10 cellular contexts compared by ENCODE assay signal in genomic region chr10:107914450-107915276, GRCh38.
DNase-seq lines count a peak whose midpoint lies in the region; ATAC-seq and TF ChIP-seq lines count a peak whose summit lies in the region.
"Had no signal": no experiment of that assay in that cellular context is flagged by ENCODE, and none has a peak within 500 bp of the region (broad histone marks: within the 10 kb centered on the region; RNA-seq: fewer than 3 reads in every experiment).

No MANE protein-coding gene starts in this region.

- POLR2A ChIA-PET in RWPE1 (lab: Yijun Ruan, JAX; ENCODE audit: low non-redundant PET) = no interaction called here
- POLR2A ChIA-PET in activated CD4-positive, alpha-beta T cell treated with anti-CD3 and anti-CD28 coated beads, Interleukin-2, amount 10 ng/mL, durations not matched to agents 7 days and 5 days (lab: Charles Lee) = no interaction called here

- no peak for ATAC-seq in heart left ventricle

- H2BK5ac ChIP-seq in trophoblast cell (ENCODE audit: low read depth, low read length, poor library complexity) = peak overlapping the region; percentile 1

- H3K14ac ChIP-seq in trophoblast cell (ENCODE audit: low read length) = peak overlapping the region; percentile 16

- H3K4me1 ChIP-seq in ES-I3 (ENCODE audit: insufficient read depth, low read length) (peaks cover 19% of the 10 kb centered on the region), heart left ventricle (peaks cover 0 to 11% (median 0%) of the 10 kb centered on the region in 12 donors), trophoblast cell (ENCODE audit: control insufficient read depth in 1 of 2, insufficient read depth in 2 of 2, low read length in 2 of 2) (peaks cover 0 to 2% of the 10 kb centered on the region in 2 experiments)

- no peaks in the 10 kb centered on the region for H3K36me3 Mint-ChIP-seq in activated CD4-positive, alpha-beta T cell treated with anti-CD3 and anti-CD28 coated beads, Interleukin-2, amount 10 ng/mL, durations not matched to agents 7 days and 5 days (ENCODE audit: low read depth)

- WGBS in heart left ventricle, 4 donors = 1 to 2% (median 1%) methylated on average over 40 to 79 of the region's 79 CpGs
- no CpG with 5 or more reads among the region's 79 CpGs for WGBS in trophoblast cell (ENCODE audit: extremely low coverage, insufficient coverage, insufficient read length)

- TF ChIP-seq CTCF in RWPE1 (conservative IDR thresholded peaks at IDR 0.05; ENCODE audit: low read depth) (no peak; the same call in 1 of the 2 replicates), heart left ventricle (IDR thresholded peaks at IDR 0.05) (no peak)

- peak overlapping the region; percentile 75 for H4K91ac ChIP-seq in trophoblast cell (ENCODE audit: low read depth, low read length)

- H2AFZ ChIP-seq in trophoblast cell (ENCODE audit: insufficient read depth, low read length, poor library complexity) = peak overlapping the region; percentile 72

- no peak overlapping the region for H3K23ac ChIP-seq in trophoblast cell (ENCODE audit: low read length)

- CTCF ChIA-PET in RWPE1 (lab: Yijun Ruan, JAX) = no interaction called here
- CTCF ChIA-PET in activated CD4-positive, alpha-beta T cell treated with anti-CD3 and anti-CD28 coated beads, Interleukin-2, amount 10 ng/mL, durations not matched to agents 7 days and 5 days (lab: Charles Lee) = no interaction called here

- peak overlapping the region; percentile 26 for H3K18ac ChIP-seq in trophoblast cell (ENCODE audit: low read length)

- peak overlapping the region; percentile 44 for H4K8ac ChIP-seq in trophoblast cell (ENCODE audit: low read depth, low read length)

- H3K9ac ChIP-seq in ES-I3 (ENCODE audit: low read depth, low read length) (peak overlapping the region; percentile 54), trophoblast cell (ENCODE audit: low read length) (peak overlapping the region; percentile 57)

- peak; percentile 20 for DNase-seq in RWPE1 (ENCODE audit: low spot score)
- DNase-seq in heart left ventricle = peak in 2 of 5 donors; percentile 16 to 32
- no peak for DNase-seq in trophoblast cell
- DNase-seq in activated CD4-positive, alpha-beta T cell treated with anti-CD3 and anti-CD28 coated beads, Interleukin-2, amount 10 ng/mL, durations not matched to agents 7 days and 5 days = no peak
- DNase-seq in activated CD4-positive, alpha-beta T cell treated with anti-CD3 and anti-CD28 coated beads, Interleukin-2, amount 50 U/mL, for 4 hours = no peak
- DNase-seq in activated naive CD4-positive, alpha-beta T cell treated with anti-CD3 and anti-CD28 coated beads, Interleukin-2, amount 50 U/mL, for 16 hours = no peak
- no peak for DNase-seq in LoVo (ENCODE audit: low spot score)
- DNase-seq: activated CD4-positive, CD25-positive, alpha-beta regulatory T cell treated with anti-CD3 and anti-CD28 coated beads, Interleukin-2, amount 50 U/mL, for 72 hours; NCI-H2171 had no signal

- H3K27me3 Mint-ChIP-seq in activated CD4-positive, alpha-beta T cell treated with anti-CD3 and anti-CD28 coated beads, Interleukin-2, amount 10 ng/mL, durations not matched to agents 7 days and 5 days = peaks cover 20% of the 10 kb centered on the region

- peaks cover 6% of the 10 kb centered on the region for H3K79me1 ChIP-seq in trophoblast cell (ENCODE audit: low read length)

- no peaks in the 10 kb centered on the region for H3K79me2 ChIP-seq in trophoblast cell (ENCODE audit: control insufficient read depth, insufficient read depth, low read length, poor library complexity)

- H3K4me3 ChIP-seq in heart left ventricle (peak overlapping the region in 9 of 12 donors; percentile 10 to 36 (median 17)), trophoblast cell (ENCODE audit: low read depth, low read length) (peak overlapping the region; percentile 75)

- no peak overlapping the region for H3K4me3 Mint-ChIP-seq in activated CD4-positive, alpha-beta T cell treated with anti-CD3 and anti-CD28 coated beads, Interleukin-2, amount 10 ng/mL, durations not matched to agents 7 days and 5 days

- no peaks in the 10 kb centered on the region for H3K4me1 Mint-ChIP-seq in activated CD4-positive, alpha-beta T cell treated with anti-CD3 and anti-CD28 coated beads, Interleukin-2, amount 10 ng/mL, durations not matched to agents 7 days and 5 days

- no peak overlapping the region for H3K27ac Mint-ChIP-seq in activated CD4-positive, alpha-beta T cell treated with anti-CD3 and anti-CD28 coated beads, Interleukin-2, amount 10 ng/mL, durations not matched to agents 7 days and 5 days

- intact Hi-C loops in heart left ventricle (cut with DNase I) = no loop called here

- no peak overlapping the region for H2AK5ac ChIP-seq in trophoblast cell (ENCODE audit: low read length)

- H3K27ac ChIP-seq in RWPE1 (no peak overlapping the region), heart left ventricle (no peak overlapping the region), trophoblast cell (ENCODE audit: low read depth, low read length) (peak overlapping the region; percentile 6)

- H2BK12ac ChIP-seq in trophoblast cell (ENCODE audit: low read length) = peak overlapping the region; percentile 19

- peak overlapping the region; percentile 47 for H3K4ac ChIP-seq in trophoblast cell (ENCODE audit: low read depth, low read length)

- H3K9me3 ChIP-seq in ES-I3 (ENCODE audit: control insufficient read depth, insufficient read depth, low read length) = no peaks in the 10 kb centered on the region
- H3K9me3 ChIP-seq in heart left ventricle = peaks cover 0 to 18% (median 2%) of the 10 kb centered on the region in 12 donors
- no peaks in the 10 kb centered on the region for H3K9me3 ChIP-seq in trophoblast cell (ENCODE audit: insufficient read depth, low read depth, low read length)

- H3K36me3 ChIP-seq in ES-I3 (ENCODE audit: insufficient read depth, low read length) = no peaks in the 10 kb centered on the region
- H3K36me3 ChIP-seq in heart left ventricle = no peaks in the 10 kb centered on the region
- H3K36me3 ChIP-seq in trophoblast cell (ENCODE audit: control insufficient read depth in 1 of 2, insufficient read depth in 2 of 2, low read length in 2 of 2) = no peaks in the 10 kb centered on the region

- H3K9me3 Mint-ChIP-seq in activated CD4-positive, alpha-beta T cell treated with anti-CD3 and anti-CD28 coated beads, Interleukin-2, amount 10 ng/mL, durations not matched to agents 7 days and 5 days = peaks cover 6% of the 10 kb centered on the region

- TF ChIP-seq POLR2A in heart left ventricle (IDR thresholded peaks at IDR 0.05) = no peak

- peak overlapping the region; percentile 98 for H3K4me2 ChIP-seq in trophoblast cell (ENCODE audit: low read length)

- peak overlapping the region; percentile 20 for H4K12ac ChIP-seq in trophoblast cell (ENCODE audit: low read depth, low read length)

- H2BK120ac ChIP-seq in trophoblast cell (ENCODE audit: insufficient read depth, low read length, poor library complexity) = peak overlapping the region; percentile 3

- H3K27me3 ChIP-seq in heart left ventricle (peaks cover 9 to 35% (median 20%) of the 10 kb centered on the region in 9 donors), trophoblast cell (ENCODE audit: insufficient read depth, low read length) (no peaks in the 10 kb centered on the region)
